ENCODE assay signal across 27 cellular contexts in genomic region chr17:68108313-68109000, GRCh38.
"Had no signal": no experiment of that assay in that cellular context is flagged by ENCODE, and none has a peak within 500 bp of the region (broad histone marks: within the 10 kb centered on the region; RNA-seq: fewer than 3 reads in every experiment).

No MANE protein-coding gene starts in this region.

- H3K9me3 ChIP-seq: ovary, suprapubic skin, testis, tibial artery, upper lobe of right lung, uterus had no signal

- H2AFZ ChIP-seq: neural progenitor cell, parathyroid adenoma had no signal

- H3K4me3 ChIP-seq: neural progenitor cell, ovary, psoas muscle, skin epidermis, smooth muscle cell, spleen, suprapubic skin, testis, tibial artery, transverse colon, upper lobe of right lung, uterus had no signal

- ATAC-seq: natural killer cell; psoas muscle; right cardiac atrium; sciatic nerve; stimulated activated memory B cell treated with anti-CD40 and anti-IgM and Interleukin-4, amounts not matched to agents 10 μg/mL and 1 μg/mL and 100 μg/mL, for 72 hours; stimulated activated naive CD8-positive, alpha-beta T cell treated with anti-CD3 and anti-CD28 coated beads, Interleukin-15, amount 100 ng/mL, for 72 hours; stimulated activated naive CD8-positive, alpha-beta T cell treated with anti-CD3 and anti-CD28 coated beads, Interleukin-15, Interleukin-2, amounts not matched to agents 100 U/mL and 50 U/mL, for 24 hours; upper lobe of right lung had no signal

- H3K4me2 ChIP-seq: neural progenitor cell, smooth muscle cell had no signal

- H3K27me3 ChIP-seq: ovary, spleen, suprapubic skin, testis, tibial artery, transverse colon, upper lobe of right lung, uterus had no signal

- H3K36me3 ChIP-seq: neural progenitor cell, ovary, transverse colon, upper lobe of right lung, uterus had no signal

- H3K9ac ChIP-seq: neural progenitor cell, parathyroid adenoma had no signal

- DNase-seq: natural killer cell; occipital lobe; ovary; psoas muscle; right cardiac atrium; spleen; stimulated activated CD4-positive, alpha-beta T cell treated with anti-CD3 and anti-CD28 coated beads, Interleukin-12 subunit alpha, Interleukin-12 subunit beta, amount 100 ng/mL, for 4 hours; stimulated activated CD4-positive, alpha-beta T cell treated with anti-CD3 and anti-CD28 coated beads, Interleukin-1b, Interleukin-23, amount 100 ng/mL, for 48 hours; stimulated activated CD4-positive, alpha-beta T cell treated with anti-CD3 and anti-CD28 coated beads, Interleukin-4, amount 100 ng/mL, for 1 hour; stimulated activated CD4-positive, alpha-beta T cell treated with anti-CD3 and anti-CD28 coated beads, Interleukin-4, amount 100 ng/mL, for 4 hours; stimulated activated CD8-positive, alpha-beta memory T cell treated with anti-CD3 and anti-CD28 coated beads, Interleukin-4, amount 100 ng/mL, for 48 hours; stimulated activated naive CD4-positive, alpha-beta T cell; stimulated activated naive CD8-positive, alpha-beta T cell treated with anti-CD3 and anti-CD28 coated beads, Interleukin-15, amount 100 ng/mL, for 72 hours; stimulated activated naive CD8-positive, alpha-beta T cell treated with anti-CD3 and anti-CD28 coated beads, Interleukin-15, Interleukin-2, amounts not matched to agents 100 U/mL and 50 U/mL, for 24 hours; substantia nigra; testis; tibial artery; transverse colon; upper lobe of right lung; uterus had no signal

- H3K27ac ChIP-seq: neural progenitor cell, ovary, parathyroid adenoma, psoas muscle, skin epidermis, spleen, suprapubic skin, testis, tibial artery, transverse colon, upper lobe of right lung, uterus had no signal

- H3K4me1 ChIP-seq: neural progenitor cell, parathyroid adenoma, uterus had no signal
